ENCODE assay signal across 6 cellular contexts in genomic region chr1:109249654-109250401, GRCh38. TPM values are rescaled to one million over a fixed set of nuclear protein-coding genes. Genes with fewer than 3 reads are reported as not detected.
DNase-seq lines count a peak whose midpoint lies in the region; ATAC-seq and TF ChIP-seq lines count a peak whose summit lies in the region.

No MANE protein-coding gene starts in this region.

- TF ChIP-seq CTCF in GM12875 (IDR thresholded peaks at IDR 0.05; ENCODE audit: borderline replicate concordance, insufficient read depth, low read depth, low read length) (no peak), breast epithelium (IDR thresholded peaks at IDR 0.05) (no peak), omental fat pad (IDR thresholded peaks at IDR 0.05) (no peak)

- H3K4me3 ChIP-seq in GM12875 (ENCODE audit: low read depth, low read length) (peak overlapping the region; percentile 27), breast epithelium (peak overlapping the region; percentile 45 to 94 (median 74))

- H3K36me3 ChIP-seq in breast epithelium: no peaks in the 10 kb centered on the region

- no peaks in the 10 kb centered on the region for H3K9me3 ChIP-seq in breast epithelium

- peaks cover 6 to 9% of the 10 kb centered on the region in 2 donors for H3K4me1 ChIP-seq in breast epithelium

- ATAC-seq in HG02970 (IDR thresholded peaks at IDR 0.05; ENCODE audit: low FRiP score, unreplicated experiment): peak; percentile 12
- ATAC-seq in omental fat pad (ENCODE audit: low FRiP score): peak; percentile 37

- no peaks in the 10 kb centered on the region for H3K27me3 ChIP-seq in breast epithelium

- no peak for TF ChIP-seq POLR2A in breast epithelium (IDR thresholded peaks at IDR 0.05)

- no peak for DNase-seq in breast epithelium (ENCODE audit: low spot score in 2 of 2)
- no peak for DNase-seq in omental fat pad (ENCODE audit: low spot score)
- DNase-seq in stimulated activated naive CD4-positive, alpha-beta T cell treated with Interleukin-2 at 50 U/mL for 16 hours (lab: John Stamatoyannopoulos, UW): no peak
- no peak for DNase-seq in RKO (ENCODE audit: low spot score)

- peak overlapping the region; percentile 40 to 76 for H3K27ac ChIP-seq in breast epithelium

- intact Hi-C loops in breast epithelium (cut with DNase I; ENCODE audit: low total_unique reads): no loop called here

RNA-seq across cellular contexts. Expression of gene CELSR2, which starts 0.5 kb away (rescaled TPM):
- 10 to 100 TPM in 2 of 3 donors, 1 to 10 TPM in 1; 1.3 to 19.5 (median 13.8) TPM for total RNA-seq in breast epithelium
- 1 to 10 TPM; 1.6 to 2.6 (median 1.9) TPM for total RNA-seq in omental fat pad

RNA-seq across cellular contexts. Expression of gene PSRC1, which starts 33.1 kb away (rescaled TPM):
- 1 to 10 TPM; 4.2 to 5.9 (median 4.3) TPM for total RNA-seq in breast epithelium
- 1 to 10 TPM; 1.7 to 8.7 (median 2.1) TPM for total RNA-seq in omental fat pad

RNA-seq across cellular contexts. Expression of gene SARS1, which starts 36.1 kb away (rescaled TPM):
- total RNA-seq in breast epithelium (100 to 1,000 TPM; 146 to 172 (median 161) TPM), omental fat pad (100 to 1,000 TPM; 109 to 151 (median 132) TPM)

RNA-seq across cellular contexts. Expression of gene MYBPHL, which starts 57.0 kb away (rescaled TPM):
- total RNA-seq in breast epithelium (not detected), omental fat pad (not detected)
